In genomic region chr19:11293468-11294389, GRCh38 we compare ENCODE assay signal across 8 cellular contexts. TPM values are rescaled to one million over a fixed set of nuclear protein-coding genes. Genes with fewer than 3 reads are reported as not detected.
DNase-seq lines count a peak whose midpoint lies in the region; ATAC-seq and TF ChIP-seq lines count a peak whose summit lies in the region.

No MANE protein-coding gene starts in this region.

- peaks cover 4% of the 10 kb centered on the region for H3K4me1 ChIP-seq in neural progenitor cell

- no peaks in the 10 kb centered on the region for H3K9me3 Mint-ChIP-seq in neural progenitor cell
- no peaks in the 10 kb centered on the region for H3K9me3 Mint-ChIP-seq in stimulated activated naive CD8-positive, alpha-beta T cell treated with anti-CD3 and anti-CD28 coated beads, Interleukin-15, amount 100 ng/mL, for 72 hours

- TF ChIP-seq CTCF in GM12875 (IDR thresholded peaks at IDR 0.05; ENCODE audit: borderline replicate concordance, insufficient read depth, low read depth, low read length) (peak; percentile 99), foreskin fibroblast (IDR thresholded peaks at IDR 0.05; ENCODE audit: low read depth, low read length) (peak; percentile 96), neural progenitor cell (IDR thresholded peaks at IDR 0.05) (peak; percentile 95)

- peaks cover 4% of the 10 kb centered on the region for H3K27me3 Mint-ChIP-seq in neural progenitor cell (ENCODE audit: insufficient read depth, low read depth)
- peaks cover 66% of the 10 kb centered on the region for H3K27me3 Mint-ChIP-seq in stimulated activated naive CD8-positive, alpha-beta T cell treated with anti-CD3 and anti-CD28 coated beads, Interleukin-15, amount 100 ng/mL, for 72 hours

- no peaks in the 10 kb centered on the region for H4K20me1 ChIP-seq in neural progenitor cell (ENCODE audit: low read depth)

- H3K4me3 ChIP-seq in GM12875 (ENCODE audit: low read depth, low read length) (no peak overlapping the region), MG63 (peak overlapping the region; percentile 32), foreskin fibroblast (ENCODE audit: low read depth in 1 of 2, low read length in 2 of 2) (peak overlapping the region; percentile 24 to 47), neural progenitor cell (peak overlapping the region; percentile 33)

- ATAC-seq in stimulated activated naive CD8-positive, alpha-beta T cell treated with anti-CD3 and anti-CD28 coated beads, Interleukin-15, amount 100 ng/mL, for 72 hours, result peak; percentile 98
- ATAC-seq in GM19328 (IDR thresholded peaks at IDR 0.05; ENCODE audit: unreplicated experiment), result no peak

- peak; percentile 99 for DNase-seq in MG63
- peak; percentile 60 for DNase-seq in SHP77 treated with DMSO at 0.1 percent for 48 hours (lab: John Stamatoyannopoulos, UW)
- DNase-seq in activated effector memory CD4-positive, alpha-beta T cell treated with anti-CD3 and anti-CD28 coated beads, Interleukin-2, amount 50 U/mL, for 16 hours, result peak; percentile 92
- peak; percentile 91 to 97 for DNase-seq in foreskin fibroblast
- DNase-seq in neural progenitor cell (ENCODE audit: low spot score), result peak; percentile 96
- peak; percentile 81 to 87 for DNase-seq in stimulated activated naive CD8-positive, alpha-beta T cell treated with anti-CD3 and anti-CD28 coated beads, Interleukin-15, amount 100 ng/mL, for 72 hours

- peak overlapping the region; percentile 93 for H2AFZ ChIP-seq in neural progenitor cell (replicated peaks)

- H3K27ac Mint-ChIP-seq in neural progenitor cell, result peak overlapping the region; percentile 30
- peak overlapping the region in 1 of 2 donors; percentile 90 for H3K27ac Mint-ChIP-seq in stimulated activated naive CD8-positive, alpha-beta T cell treated with anti-CD3 and anti-CD28 coated beads, Interleukin-15, amount 100 ng/mL, for 72 hours

- no peak overlapping the region for H3K27ac ChIP-seq in neural progenitor cell

- H3K9me3 ChIP-seq in MG63, result no peaks in the 10 kb centered on the region
- no peaks in the 10 kb centered on the region for H3K9me3 ChIP-seq in neural progenitor cell (ENCODE audit: low read depth)

- peaks cover 6% of the 10 kb centered on the region for H3K4me1 Mint-ChIP-seq in neural progenitor cell
- H3K4me1 Mint-ChIP-seq in stimulated activated naive CD8-positive, alpha-beta T cell treated with anti-CD3 and anti-CD28 coated beads, Interleukin-15, amount 100 ng/mL, for 72 hours, result peaks cover 7% of the 10 kb centered on the region

- no peaks in the 10 kb centered on the region for H3K27me3 ChIP-seq in MG63
- H3K27me3 ChIP-seq in neural progenitor cell, result no peaks in the 10 kb centered on the region

- H3K36me3 ChIP-seq in MG63, result no peaks in the 10 kb centered on the region
- H3K36me3 ChIP-seq in neural progenitor cell, result no peaks in the 10 kb centered on the region

- no peak overlapping the region for H3K9ac ChIP-seq in neural progenitor cell

- H3K4me3 Mint-ChIP-seq in neural progenitor cell, result peak overlapping the region; percentile 66
- peak overlapping the region; percentile 72 to 75 for H3K4me3 Mint-ChIP-seq in stimulated activated naive CD8-positive, alpha-beta T cell treated with anti-CD3 and anti-CD28 coated beads, Interleukin-15, amount 100 ng/mL, for 72 hours

- no peaks in the 10 kb centered on the region for H3K36me3 Mint-ChIP-seq in neural progenitor cell

- peak overlapping the region; percentile 76 for H3K4me2 ChIP-seq in neural progenitor cell

- peaks cover 4% of the 10 kb centered on the region for H3F3A ChIP-seq in neural progenitor cell (ENCODE audit: low read depth)

- H3K79me2 ChIP-seq in neural progenitor cell (ENCODE audit: low read depth), result no peaks in the 10 kb centered on the region

RNA-seq across cellular contexts. Expression of gene TSPAN16, which starts 2.2 kb away (rescaled TPM):
- 1.0 TPM in 1 of 2 replicates, not detected in the other for total RNA-seq in MG63 (2014; rRNA removed; shearing (Covaris generic); ENCODE audit: low replicate concordance)
- total RNA-seq in neural progenitor cell (ENCODE audit: low replicate concordance), result not detected in 2 replicates

RNA-seq across cellular contexts. Expression of gene DOCK6, which starts 31.4 kb away (rescaled TPM):
- 2.2 and 8.8 TPM in 2 replicates for total RNA-seq in MG63 (2014; rRNA removed; shearing (Covaris generic); ENCODE audit: low replicate concordance)
- total RNA-seq in neural progenitor cell (ENCODE audit: low replicate concordance), result 10.0 and 27.5 TPM in 2 replicates

RNA-seq across cellular contexts. Expression of gene RAB3D, which starts 45.7 kb away (rescaled TPM):
- total RNA-seq in MG63 (2014; rRNA removed; shearing (Covaris generic); ENCODE audit: low replicate concordance), result 2.3 and 3.1 TPM in 2 replicates
- total RNA-seq in neural progenitor cell (ENCODE audit: low replicate concordance), result 5.5 and 8.5 TPM in 2 replicates

RNA-seq across cellular contexts. Expression of gene TMEM205, which starts 52.3 kb away (rescaled TPM):
- 139 and 195 TPM in 2 replicates for total RNA-seq in MG63 (2014; rRNA removed; shearing (Covaris generic); ENCODE audit: low replicate concordance)
- 57.0 and 77.1 TPM in 2 replicates for total RNA-seq in neural progenitor cell (ENCODE audit: low replicate concordance)

RNA-seq across cellular contexts. Expression of gene CCDC159, which starts 52.6 kb away (rescaled TPM):
- 5.4 and 9.0 TPM in 2 replicates for total RNA-seq in MG63 (2014; rRNA removed; shearing (Covaris generic); ENCODE audit: low replicate concordance)
- total RNA-seq in neural progenitor cell (ENCODE audit: low replicate concordance), result 1.8 and 4.4 TPM in 2 replicates
